8 cellular contexts compared by ENCODE assay signal in the genomic region with DNA sequence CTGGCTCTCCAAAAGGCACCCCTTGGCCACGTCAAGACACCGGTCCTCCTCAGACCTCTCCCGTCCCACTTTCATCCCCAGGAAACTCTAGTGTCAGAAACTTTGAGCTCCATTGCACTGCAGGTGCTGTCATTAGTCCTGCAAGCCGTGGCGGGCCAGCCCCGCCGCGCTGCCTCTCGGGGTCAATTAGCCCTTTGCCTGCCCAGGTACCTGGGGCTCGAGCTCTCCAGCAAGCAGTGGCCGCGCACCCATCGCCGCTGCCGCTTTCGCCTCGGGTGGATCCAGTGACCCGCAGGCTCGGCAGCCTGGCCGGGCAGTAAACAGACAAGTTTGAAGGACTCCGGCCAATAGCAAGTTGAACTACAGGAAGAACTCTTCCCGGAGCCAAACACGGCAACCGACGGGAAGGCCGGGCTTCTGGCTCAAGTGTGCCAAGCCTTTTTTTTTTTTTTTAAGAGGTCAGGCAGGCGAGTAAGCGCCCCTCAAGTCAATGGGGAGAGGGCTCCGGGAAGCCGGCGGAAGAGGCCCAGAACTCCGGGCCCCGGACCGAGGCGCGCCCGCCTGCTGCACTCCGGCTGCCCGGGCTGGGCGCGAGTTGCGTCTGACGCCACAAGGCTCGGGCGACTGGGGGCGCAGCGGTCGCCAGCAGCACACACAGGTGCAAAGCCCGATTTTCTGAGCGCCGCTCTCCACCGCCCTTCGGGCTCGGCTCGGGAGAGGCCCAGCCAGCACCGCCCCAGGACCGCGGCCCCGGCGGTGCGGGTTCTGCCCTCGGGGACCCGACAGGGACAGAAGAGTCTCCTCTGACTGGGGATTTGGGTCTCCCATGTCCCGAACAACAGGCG. TPM values are rescaled to one million over a fixed set of nuclear protein-coding genes. Genes with fewer than 3 reads are reported as not detected.
DNase-seq lines count a peak whose midpoint lies in the region; ATAC-seq lines count a peak whose summit lies in the region.

No MANE protein-coding gene starts in this region.

- H3K4me2 ChIP-seq in BLaER1 = peak overlapping the region; percentile 89

- H3K9me3 ChIP-seq in BLaER1 (peaks cover 30% of the 10 kb centered on the region), HAP-1 (no peaks in the 10 kb centered on the region)

- H3K27me3 Mint-ChIP-seq in activated T-helper 17 cell treated with anti-CD3 and anti-CD28 coated beads, Interleukin-2, amount 50 U/mL, for 72 hours = peaks cover 47% of the 10 kb centered on the region

- H3K36me3 Mint-ChIP-seq in activated T-helper 17 cell treated with anti-CD3 and anti-CD28 coated beads, Interleukin-2, amount 50 U/mL, for 72 hours (ENCODE audit: low read depth) = peaks cover 5% of the 10 kb centered on the region

- H3K4me1 ChIP-seq in BLaER1 = peaks cover 4% of the 10 kb centered on the region; the same call in 1 of the 2 replicates
- H3K4me1 ChIP-seq in HAP-1 = peaks cover 18% of the 10 kb centered on the region

- no peak overlapping the region for H3K27ac Mint-ChIP-seq in activated T-helper 17 cell treated with anti-CD3 and anti-CD28 coated beads, Interleukin-2, amount 50 U/mL, for 72 hours

- in situ Hi-C loops in HAP-1 (cut with MboI; ENCODE audit: low sequenced_read_pairs) = no loop called here

- intact Hi-C loops in left ventricle myocardium superior (cut with micrococcal nuclease) = no loop called here
- intact Hi-C loops in posterior vena cava (cut with DNase I) = no loop called here

- H3K4me3 ChIP-seq in BLaER1 = peak overlapping the region; percentile 68
- peak overlapping the region; percentile 49 for H3K4me3 ChIP-seq in HAP-1

- peaks cover 49% of the 10 kb centered on the region for H3K27me3 ChIP-seq in BLaER1
- no peaks in the 10 kb centered on the region for H3K27me3 ChIP-seq in HAP-1 (ENCODE audit: low read depth)

- no peak overlapping the region for H3K9ac ChIP-seq in BLaER1

- H3K36me3 ChIP-seq in BLaER1 (no peaks in the 10 kb centered on the region), HAP-1 (replicated peaks) (no peaks in the 10 kb centered on the region)

- no peaks in the 10 kb centered on the region for H3K9me3 Mint-ChIP-seq in activated T-helper 17 cell treated with anti-CD3 and anti-CD28 coated beads, Interleukin-2, amount 50 U/mL, for 72 hours

- DNase-seq in HAP-1 (ENCODE audit: low spot score in 2 of 2) (peak; percentile 34 to 66), left ventricle myocardium superior (peak; percentile 69), posterior vena cava (ENCODE audit: low spot score) (peak; percentile 78), SIG-M5 (lab: John Stamatoyannopoulos, UW) (no peak), A172 (ENCODE audit: low spot score) (no peak), GF-D8 (lab: John Stamatoyannopoulos, UW) (no peak)

- no peak overlapping the region for H3K27ac ChIP-seq in BLaER1

- ATAC-seq in activated T-helper 17 cell treated with anti-CD3 and anti-CD28 coated beads, Interleukin-2, amount 50 U/mL, for 72 hours (replicated peaks) = no peak
- peak; percentile 77 for ATAC-seq in left ventricle myocardium superior

- H3K4me1 Mint-ChIP-seq in activated T-helper 17 cell treated with anti-CD3 and anti-CD28 coated beads, Interleukin-2, amount 50 U/mL, for 72 hours = no peaks in the 10 kb centered on the region

- H4K20me1 ChIP-seq in BLaER1 = no peaks in the 10 kb centered on the region

- H3K4me3 Mint-ChIP-seq in activated T-helper 17 cell treated with anti-CD3 and anti-CD28 coated beads, Interleukin-2, amount 50 U/mL, for 72 hours = peak overlapping the region; percentile 42

RNA-seq across cellular contexts. Expression of gene ERBB4, which starts 1.1 kb away (rescaled TPM):
- total RNA-seq in activated T-helper 17 cell treated with anti-CD3 and anti-CD28 coated beads, Interleukin-2, amount 50 U/mL, for 72 hours = not detected
- total RNA-seq in left ventricle myocardium superior (17.9 TPM), posterior vena cava (1 to 10 TPM; 3.2 to 7.6 TPM)
- total RNA-seq in A172 (2014; rRNA removed; shearing (Covaris generic)) = 0.09 and 0.79 TPM in 2 replicates

Comparison
In these comparisons a context has a peak if more than half of its experiments do, and no peak if none do; other contexts are left out.
1. DNase-seq: peak in HAP-1 (2 of 2), left ventricle myocardium superior (single experiment) and posterior vena cava (single experiment); none in SIG-M5 (single experiment), A172 (single experiment) and GF-D8 (single experiment).